In genomic region chr2:147223119-147223518, GRCh38 we compare ENCODE assay signal across 1 cellular context.
TF ChIP-seq lines count a peak whose summit lies in the region.

No MANE protein-coding gene starts in this region.

TF ChIP-seq in GM23338, 12 proteins besides CTCF, POLR2A, EP300 and RAD21 (continued from another document):
- no peak for TF ChIP-seq ZNF462 (CRISPR knock-in tag; IDR thresholded peaks at IDR 0.05)
